ENCODE assay signal across 8 cellular contexts in genomic region chr19:35612224-35612558, GRCh38. TPM values are rescaled to one million over a fixed set of nuclear protein-coding genes. Genes with fewer than 3 reads are reported as not detected.
DNase-seq lines count a peak whose midpoint lies in the region; ATAC-seq and TF ChIP-seq lines count a peak whose summit lies in the region.

No MANE protein-coding gene starts in this region.

- no peaks in the 10 kb centered on the region for H3K27me3 Mint-ChIP-seq in activated T-cell treated with anti-CD3 and anti-CD28 coated beads, Interleukin-2, amount 50 U/mL, for 24 hours
- H3K27me3 Mint-ChIP-seq in activated naive CD8-positive, alpha-beta T cell, result no peaks in the 10 kb centered on the region

- H3K9me3 Mint-ChIP-seq in activated T-cell treated with anti-CD3 and anti-CD28 coated beads, Interleukin-2, amount 50 U/mL, for 24 hours, result peaks cover 12% of the 10 kb centered on the region
- no peaks in the 10 kb centered on the region for H3K9me3 Mint-ChIP-seq in activated naive CD8-positive, alpha-beta T cell (ENCODE audit: low read depth)

- peak overlapping the region; percentile 68 to 74 (median 68) for H3K4me3 ChIP-seq in right lobe of liver
- peak overlapping the region; percentile 68 to 93 for H3K4me3 ChIP-seq in tibial artery

- no peaks in the 10 kb centered on the region for H3K27me3 ChIP-seq in right lobe of liver
- no peaks in the 10 kb centered on the region for H3K27me3 ChIP-seq in tibial artery

- H3K36me3 ChIP-seq in right lobe of liver (no peaks in the 10 kb centered on the region), tibial artery (peaks cover 0 to 28% (median 0%) of the 10 kb centered on the region in 3 donors)

- intact Hi-C loops in right lobe of liver (cut with DNase I), result no loop called here
- intact Hi-C loops in tibial artery (cut with DNase I; ENCODE audit: low total_unique reads), result loop anchor here (2.0 to 5.0 kb wide), 2 partner anchors 17 to 65 kb away; partner anchors contain the start of genes RBM42 and TMEM147

- TF ChIP-seq POLR2A in right lobe of liver (IDR thresholded peaks at IDR 0.05), result no peak
- no peak for TF ChIP-seq POLR2A in GM18505 (IDR thresholded peaks at IDR 0.05; ENCODE audit: borderline replicate concordance, extremely low read depth, insufficient read depth, insufficient read length)

- no peak for ATAC-seq in right lobe of liver
- ATAC-seq in GM18505 (IDR thresholded peaks at IDR 0.05; ENCODE audit: unreplicated experiment), result no peak

- no peak for DNase-seq in activated T-cell treated with anti-CD3 and anti-CD28 coated beads, Interleukin-2, amount 50 U/mL, for 24 hours
- DNase-seq in activated T-cell treated with anti-CD3 and anti-CD28 coated beads for 4 hours (no peak), right lobe of liver (no peak), tibial artery (no peak), mesenteric fat pad (ENCODE audit: low spot score) (no peak)
- DNase-seq in activated effector memory CD4-positive, alpha-beta T cell treated with anti-CD3 and anti-CD28 coated beads, Interleukin-2, amount 50 U/mL, for 16 hours, result no peak

- TF ChIP-seq CTCF in right lobe of liver (IDR thresholded peaks at IDR 0.05) (no peak), tibial artery (IDR thresholded peaks at IDR 0.05) (no peak)

- WGBS in right lobe of liver (ENCODE audit: insufficient coverage, low coverage, low lambda C conversion rate, missing lambda C conversion rate), result 43% methylated on average over 9 of the region's 9 CpGs

- H3K9me3 ChIP-seq in right lobe of liver, result no peaks in the 10 kb centered on the region
- no peaks in the 10 kb centered on the region for H3K9me3 ChIP-seq in tibial artery

- H3K4me3 Mint-ChIP-seq in activated T-cell treated with anti-CD3 and anti-CD28 coated beads, Interleukin-2, amount 50 U/mL, for 24 hours, result peak overlapping the region; percentile 89
- H3K4me3 Mint-ChIP-seq in activated naive CD8-positive, alpha-beta T cell, result peak overlapping the region; percentile 89

- H3K4me1 Mint-ChIP-seq in activated T-cell treated with anti-CD3 and anti-CD28 coated beads, Interleukin-2, amount 50 U/mL, for 24 hours (ENCODE audit: low read depth), result peaks cover 31% of the 10 kb centered on the region
- peaks cover 28% of the 10 kb centered on the region for H3K4me1 Mint-ChIP-seq in activated naive CD8-positive, alpha-beta T cell (ENCODE audit: low read depth)

- H3K4me1 ChIP-seq in right lobe of liver (peaks cover 0 to 5% (median 2%) of the 10 kb centered on the region in 4 donors), tibial artery (peaks cover 0 to 16% (median 11%) of the 10 kb centered on the region in 4 donors)

- peaks cover 28% of the 10 kb centered on the region for H3K36me3 Mint-ChIP-seq in activated T-cell treated with anti-CD3 and anti-CD28 coated beads, Interleukin-2, amount 50 U/mL, for 24 hours (ENCODE audit: low read depth)
- H3K36me3 Mint-ChIP-seq in activated naive CD8-positive, alpha-beta T cell, result peaks cover 8% of the 10 kb centered on the region

- H3K27ac Mint-ChIP-seq in activated T-cell treated with anti-CD3 and anti-CD28 coated beads, Interleukin-2, amount 50 U/mL, for 24 hours, result peak overlapping the region; percentile 95
- H3K27ac Mint-ChIP-seq in activated naive CD8-positive, alpha-beta T cell, result peak overlapping the region; percentile 81

- H3K27ac ChIP-seq in right lobe of liver, result no peak overlapping the region
- H3K27ac ChIP-seq in tibial artery, result peak overlapping the region; percentile 76

RNA-seq across cellular contexts. Expression of gene HAUS5, which starts 0.3 kb away (rescaled TPM):
- total RNA-seq in right lobe of liver (1 to 10 TPM; 3.7 to 6.1 (median 4.4) TPM), mesenteric fat pad (6.4 TPM)

RNA-seq across cellular contexts. Expression of gene RBM42, which starts 16.6 kb away (rescaled TPM):
- total RNA-seq in right lobe of liver (10 to 100 TPM; 27.8 to 46.5 (median 31.0) TPM), mesenteric fat pad (63.9 TPM)

RNA-seq across cellular contexts. Expression of gene PMIS2, which starts 26.2 kb away (rescaled TPM):
- not detected for total RNA-seq in right lobe of liver
- not detected for total RNA-seq in mesenteric fat pad

RNA-seq across cellular contexts. Expression of gene ETV2, which starts 29.4 kb away (rescaled TPM):
- total RNA-seq in right lobe of liver (1 to 10 TPM in 1 of 6 experiments, under 1 TPM in 3, not detected in 2; 0.38 to 1.2 (median 0.57) TPM), mesenteric fat pad (0.74 TPM)

RNA-seq across cellular contexts. Expression of gene COX6B1, which starts 35.9 kb away (rescaled TPM):
- total RNA-seq in right lobe of liver (100 to 1,000 TPM; 189 to 697 (median 228) TPM), mesenteric fat pad (362 TPM)

Comparison
In these comparisons a context has a peak if more than half of its experiments do, and no peak if none do; other contexts are left out.
1. H3K27ac ChIP-seq: peak in tibial artery (2 of 2); none in right lobe of liver (0 of 3).